In the genomic region with DNA sequence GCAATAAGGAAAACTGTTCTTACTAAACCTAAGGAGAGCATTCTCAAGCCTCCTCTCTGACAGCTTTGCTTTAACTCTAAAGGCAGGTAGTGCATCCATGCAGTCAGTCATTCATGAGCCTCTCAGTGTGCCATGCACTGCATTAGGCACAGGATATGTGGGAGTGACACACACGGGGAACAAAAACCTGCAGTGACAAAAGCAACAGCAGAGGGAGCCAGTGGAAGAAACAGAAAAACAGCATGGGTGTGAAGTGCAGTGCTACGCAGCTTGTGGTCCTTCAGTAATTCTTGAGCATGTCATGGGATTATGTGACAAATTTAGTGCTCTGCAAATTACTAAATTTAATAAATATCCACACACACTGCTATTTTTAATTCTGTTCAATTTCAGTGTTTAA, we compare ENCODE assay signal across 8 cellular contexts.
DNase-seq lines count a peak whose midpoint lies in the region; ATAC-seq, FAIRE-seq and TF ChIP-seq lines count a peak whose summit lies in the region.

No MANE protein-coding gene starts in this region.

- peaks cover 0 to 2% of the 10 kb centered on the region in 2 donors for H3K36me3 ChIP-seq in small intestine (ENCODE audit: control insufficient read depth in 2 of 2, insufficient read depth in 2 of 2, low read length in 2 of 2)

- H3K27ac Mint-ChIP-seq in activated T-cell treated with anti-CD3 and anti-CD28 coated beads, Interleukin-2, amount 50 U/mL, for 72 hours: no peak overlapping the region

- H3K27me3 Mint-ChIP-seq in activated T-cell treated with anti-CD3 and anti-CD28 coated beads, Interleukin-2, amount 50 U/mL, for 72 hours (ENCODE audit: low read depth): no peaks in the 10 kb centered on the region

- intact Hi-C loops in left cardiac atrium (cut with DNase I): loop anchor here in 1 of 2 donors (10.0 kb wide), 1 partner anchor 91 kb away; no protein-coding TSS in a partner anchor

- peaks cover 0 to 3% of the 10 kb centered on the region in 2 donors for H3K36me3 Mint-ChIP-seq in activated T-cell treated with anti-CD3 and anti-CD28 coated beads, Interleukin-2, amount 50 U/mL, for 72 hours (ENCODE audit: insufficient read depth in 2 of 2)

- H3K9me3 Mint-ChIP-seq in activated T-cell treated with anti-CD3 and anti-CD28 coated beads, Interleukin-2, amount 50 U/mL, for 72 hours: no peaks in the 10 kb centered on the region

- 36 to 44% (median 37%) methylated on average over 2 of the region's 2 CpGs for WGBS in small intestine, 3 donors

- peak; percentile 32 to 43 for ATAC-seq in activated T-cell treated with anti-CD3 and anti-CD28 coated beads, Interleukin-2, amount 50 U/mL, for 72 hours (replicated peaks in 1 of 2)
- ATAC-seq in left cardiac atrium: peak; percentile 59 to 60
- ATAC-seq in GM19395 (IDR thresholded peaks at IDR 0.05; ENCODE audit: unreplicated experiment): no peak

- DNase-seq in D721Med (ENCODE audit: insufficient read length, low spot score) (no peak), GM20000 (ENCODE audit: low spot score) (no peak), NCI-H1694 treated with DMSO at 0.1 percent for 48 hours (lab: John Stamatoyannopoulos, UW) (peak; percentile 68), left cardiac atrium (no peak), small intestine (peak; percentile 59), NCI-H2029 treated with DMSO at 0.1 percent for 48 hours (lab: John Stamatoyannopoulos, UW) (no peak)
- peak in 1 of 2 donors; percentile 9 for DNase-seq in activated T-cell treated with anti-CD3 and anti-CD28 coated beads, Interleukin-2, amount 50 U/mL, for 72 hours

- no peak overlapping the region for H3K4me3 Mint-ChIP-seq in activated T-cell treated with anti-CD3 and anti-CD28 coated beads, Interleukin-2, amount 50 U/mL, for 72 hours

- no peaks in the 10 kb centered on the region for H3K27me3 ChIP-seq in small intestine (ENCODE audit: control insufficient read depth in 2 of 2, insufficient read depth in 2 of 2, low read length in 2 of 2)

- H3K4me3 ChIP-seq in small intestine (ENCODE audit: low read depth in 1 of 2, low read length in 2 of 2): no peak overlapping the region

- H3K9me3 ChIP-seq in small intestine (ENCODE audit: control insufficient read depth, low read depth): no peaks in the 10 kb centered on the region

- TF ChIP-seq CTCF in D721Med (IDR thresholded peaks at IDR 0.05; ENCODE audit: insufficient read depth, missing control alignments) (peak; percentile 67), GM20000 (IDR thresholded peaks at IDR 0.05; ENCODE audit: extremely low read depth, missing control alignments) (peak; percentile 9)

- no peaks in the 10 kb centered on the region for H3K4me1 ChIP-seq in small intestine (ENCODE audit: control insufficient read depth in 2 of 2, insufficient read depth in 1 of 2, low read depth in 1 of 2, low read length in 1 of 2)

- FAIRE-seq in D721Med (lab: Jason Lieb, UNC) (peak; percentile 68), small intestine (lab: Jason Lieb, UNC) (no peak)

- H3K27ac ChIP-seq in small intestine (ENCODE audit: low read depth in 1 of 2, low read length in 1 of 2): no peak overlapping the region

- no peaks in the 10 kb centered on the region for H3K4me1 Mint-ChIP-seq in activated T-cell treated with anti-CD3 and anti-CD28 coated beads, Interleukin-2, amount 50 U/mL, for 72 hours (ENCODE audit: low read depth)

Comparison
In these comparisons a context has a peak if more than half of its experiments do, and no peak if none do; other contexts are left out.
1. DNase-seq: peak in NCI-H1694 treated with DMSO at 0.1 percent for 48 hours (single experiment) and small intestine (single experiment); none in D721Med (single experiment), GM20000 (single experiment), left cardiac atrium (single experiment) and NCI-H2029 treated with DMSO at 0.1 percent for 48 hours (single experiment).